ENCODE assay signal across 17 cellular contexts in genomic region chr2:2121887-2122286, GRCh38.
"Had no signal": no experiment of that assay in that cellular context is flagged by ENCODE, and none has a peak within 500 bp of the region (broad histone marks: within the 10 kb centered on the region; RNA-seq: fewer than 3 reads in every experiment).

No MANE protein-coding gene starts in this region.

- H3K36me3 Mint-ChIP-seq: memory B cell; naive B cell; natural killer cell treated with Interleukin-12 subunit alpha and Interleukin-12 subunit beta and Interleukin-15 and Interleukin-18, amount 100 ng/mL, for 72 hours; stimulated activated naive B cell treated with anti-CD40 and anti-IgM and Interleukin-4, amounts not matched to agents 10 μg/mL and 1 μg/mL and 100 μg/mL, for 72 hours had no signal

- ATAC-seq: mucosa of descending colon; stimulated activated naive B cell treated with anti-CD40 and anti-IgM and Interleukin-4, amounts not matched to agents 10 μg/mL and 1 μg/mL and 100 μg/mL, for 72 hours had no signal

- H3K27ac Mint-ChIP-seq: memory B cell; natural killer cell treated with Interleukin-12 subunit alpha and Interleukin-12 subunit beta and Interleukin-15 and Interleukin-18, amount 100 ng/mL, for 72 hours; stimulated activated naive B cell treated with anti-CD40 and anti-IgM and Interleukin-4, amounts not matched to agents 10 μg/mL and 1 μg/mL and 100 μg/mL, for 72 hours had no signal

- DNase-seq: dermis blood vessel endothelial cell; effector memory CD4-positive, alpha-beta T cell; foreskin melanocyte; glutamatergic neuron; mucosa of descending colon; naive B cell; right cardiac atrium; sigmoid colon; stimulated activated CD4-positive, alpha-beta T cell treated with anti-CD3 and anti-CD28 coated beads, Interleukin-2, amount 100 ng/mL, for 24 hours; stimulated activated CD4-positive, alpha-beta T cell treated with anti-CD3 and anti-CD28 coated beads, Interleukin-4, amount 100 ng/mL, for 4 hours; stimulated activated naive B cell treated with anti-CD40 and anti-IgM and Interleukin-4, amounts not matched to agents 10 μg/mL and 1 μg/mL and 100 μg/mL, for 72 hours; stomach; thyroid gland; trophoblast cell had no signal

- H3K4me3 Mint-ChIP-seq: memory B cell; neural crest cell; stimulated activated naive B cell treated with anti-CD40 and anti-IgM and Interleukin-4, amounts not matched to agents 10 μg/mL and 1 μg/mL and 100 μg/mL, for 72 hours had no signal

- H3K9me3 Mint-ChIP-seq: memory B cell; naive B cell; natural killer cell treated with Interleukin-12 subunit alpha and Interleukin-12 subunit beta and Interleukin-15 and Interleukin-18, amount 100 ng/mL, for 72 hours; neural crest cell; stimulated activated naive B cell treated with anti-CD40 and anti-IgM and Interleukin-4, amounts not matched to agents 10 μg/mL and 1 μg/mL and 100 μg/mL, for 72 hours had no signal

- H3K27me3 Mint-ChIP-seq: memory B cell had no signal
